ENCODE assay signal across 19 cellular contexts in the genomic region with DNA sequence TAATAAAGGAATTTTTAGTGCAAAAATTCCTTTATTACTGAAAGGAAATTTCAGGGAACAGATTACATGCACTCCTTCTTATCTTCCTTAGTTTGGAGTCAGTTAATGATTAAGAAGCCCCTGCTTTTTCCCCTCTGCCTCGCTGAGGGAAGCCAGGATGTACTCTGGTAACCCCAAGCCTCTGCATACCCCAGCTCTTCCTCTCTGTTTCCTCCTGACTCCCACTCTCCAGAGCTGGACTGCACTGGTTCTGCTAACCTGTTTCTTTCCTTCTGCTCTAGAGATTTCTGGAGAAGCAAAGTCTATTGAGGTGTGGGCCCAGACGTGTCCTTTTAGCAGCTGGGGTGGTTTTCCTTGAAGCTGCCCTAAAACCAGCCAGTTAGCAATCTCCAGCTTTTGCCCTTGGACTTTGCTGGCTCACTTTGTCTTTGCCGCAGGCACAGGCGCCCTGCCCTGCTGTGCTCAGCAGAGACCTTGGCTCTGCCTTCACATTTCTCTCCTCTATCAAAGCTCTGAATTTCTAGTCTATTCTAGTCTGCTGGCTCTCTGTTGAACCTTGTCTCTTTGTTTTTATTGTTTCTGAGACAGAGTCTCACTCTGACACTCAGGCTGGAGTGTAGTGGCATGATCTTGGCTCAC.
DNase-seq lines count a peak whose midpoint lies in the region; ATAC-seq and TF ChIP-seq lines count a peak whose summit lies in the region.
"Had no signal": no experiment of that assay in that cellular context is flagged by ENCODE, and none has a peak within 500 bp of the region (broad histone marks: within the 10 kb centered on the region; RNA-seq: fewer than 3 reads in every experiment).

No MANE protein-coding gene starts in this region.

- peaks cover 22 to 25% of the 10 kb centered on the region in 2 donors for H3K4me1 ChIP-seq in adrenal gland (replicated peaks in 1 of 2)
- H3K4me1 ChIP-seq in esophagus squamous epithelium, result peaks cover 0 to 29% (median 6%) of the 10 kb centered on the region in 3 donors
- H3K4me1 ChIP-seq in right lobe of liver, result peaks cover 0 to 21% (median 6%) of the 10 kb centered on the region in 4 donors

- DNase-seq in adrenal gland (peak; percentile 59 to 78 (median 76)), esophagus squamous epithelium (lab: John Stamatoyannopoulos, UW) (no peak), right lobe of liver (peak in 2 of 3 donors; percentile 38 to 73), sciatic nerve (ENCODE audit: low spot score) (no peak), coronary artery (ENCODE audit: low spot score) (no peak)
- no peak for DNase-seq in activated CD4-positive, alpha-beta T cell treated with anti-CD3 and anti-CD28 coated beads for 4 hours
- DNase-seq: activated CD4-positive, CD25-positive, alpha-beta regulatory T cell treated with anti-CD3 and anti-CD28 coated beads, Interleukin-2, amount 50 U/mL, for 72 hours; activated naive CD4-positive, alpha-beta T cell treated with anti-CD3 and anti-CD28 coated beads for 36 hours; GDM1; NCI-H1105; NCI-H226; NK-92 treated with Interleukin-12 subunit alpha and Interleukin-12 subunit beta, amount 100 ng/mL, for 24 hours; retina; SHP77 treated with DMSO at 0.1 percent for 48 hours; stimulated activated CD4-positive, alpha-beta T cell treated with anti-CD3 and anti-CD28 coated beads, Interleukin-1b, Interleukin-23, amount 100 ng/mL, for 48 hours had no signal

- 28 to 49% (median 43%) methylated on average over 4 of the region's 4 CpGs for WGBS in adrenal gland, 4 donors
- 36 to 55% methylated on average over 4 of the region's 4 CpGs for WGBS in esophagus squamous epithelium, 2 donors
- 9% methylated on average over 4 of the region's 4 CpGs for WGBS in right lobe of liver (ENCODE audit: insufficient coverage, low coverage, low lambda C conversion rate, missing lambda C conversion rate)

- TF ChIP-seq CTCF in adrenal gland (IDR thresholded peaks at IDR 0.05), result no peak
- no peak for TF ChIP-seq CTCF in esophagus squamous epithelium (IDR thresholded peaks at IDR 0.05)
- no peak for TF ChIP-seq CTCF in right lobe of liver (IDR thresholded peaks at IDR 0.05)
- no peak for TF ChIP-seq CTCF in coronary artery (IDR thresholded peaks at IDR 0.05)

- ATAC-seq in right lobe of liver (peak; percentile 70 to 89 (median 86)), sciatic nerve (peak; percentile 48), GM18861 (IDR thresholded peaks at IDR 0.05; ENCODE audit: unreplicated experiment) (no peak), HG03521 (IDR thresholded peaks at IDR 0.05; ENCODE audit: unreplicated experiment) (no peak)

- no peak overlapping the region for H3K4me3 ChIP-seq in adrenal gland
- H3K4me3 ChIP-seq in esophagus squamous epithelium, result no peak overlapping the region
- H3K4me3 ChIP-seq in right lobe of liver, result no peak overlapping the region
- H3K4me3 ChIP-seq in coronary artery, result no peak overlapping the region

- no peaks in the 10 kb centered on the region for H3K27me3 ChIP-seq in adrenal gland
- no peaks in the 10 kb centered on the region for H3K27me3 ChIP-seq in esophagus squamous epithelium
- no peaks in the 10 kb centered on the region for H3K27me3 ChIP-seq in right lobe of liver

- H3K9me3 ChIP-seq in adrenal gland (replicated peaks in 1 of 3) (no peaks in the 10 kb centered on the region), esophagus squamous epithelium (no peaks in the 10 kb centered on the region), right lobe of liver (no peaks in the 10 kb centered on the region)

- intact Hi-C loops in adrenal gland (cut with DNase I) (no loop called here), esophagus squamous epithelium (cut with DNase I) (no loop called here), right lobe of liver (cut with DNase I) (no loop called here), sciatic nerve (cut with DNase I) (loop anchor here (1.0 kb wide), 1 partner anchor 27 kb away; no protein-coding TSS in a partner anchor)

- H3K27ac ChIP-seq in adrenal gland (peak overlapping the region in 4 of 5 donors; percentile 0 to 51 (median 14)), esophagus squamous epithelium (peak overlapping the region in 3 of 4 donors; percentile 32 to 64 (median 38)), right lobe of liver (no peak overlapping the region), coronary artery (no peak overlapping the region)
- H3K27ac ChIP-seq: HL-60, KMS-11 had no signal

- TF ChIP-seq POLR2A in adrenal gland (IDR thresholded peaks at IDR 0.05) (no peak), esophagus squamous epithelium (IDR thresholded peaks at IDR 0.05) (no peak), right lobe of liver (IDR thresholded peaks at IDR 0.05) (no peak)

- H3K36me3 ChIP-seq in adrenal gland (replicated peaks in 1 of 2) (no peaks in the 10 kb centered on the region), esophagus squamous epithelium (no peaks in the 10 kb centered on the region), right lobe of liver (no peaks in the 10 kb centered on the region)

Comparison
In these comparisons a context has a peak if more than half of its experiments do, and no peak if none do; other contexts are left out.
1. DNase-seq: peak in adrenal gland (7 of 7) and right lobe of liver (2 of 3); none in esophagus squamous epithelium (single experiment), sciatic nerve (single experiment), coronary artery (single experiment) and activated CD4-positive, alpha-beta T cell treated with anti-CD3 and anti-CD28 coated beads for 4 hours (0 of 2).
2. H3K27ac ChIP-seq: peak in adrenal gland (4 of 5) and esophagus squamous epithelium (3 of 4); none in right lobe of liver (0 of 3) and coronary artery (0 of 2).
3. ATAC-seq: peak in right lobe of liver (4 of 4) and sciatic nerve (single experiment); none in GM18861 (single experiment) and HG03521 (single experiment).